In the genomic region with DNA sequence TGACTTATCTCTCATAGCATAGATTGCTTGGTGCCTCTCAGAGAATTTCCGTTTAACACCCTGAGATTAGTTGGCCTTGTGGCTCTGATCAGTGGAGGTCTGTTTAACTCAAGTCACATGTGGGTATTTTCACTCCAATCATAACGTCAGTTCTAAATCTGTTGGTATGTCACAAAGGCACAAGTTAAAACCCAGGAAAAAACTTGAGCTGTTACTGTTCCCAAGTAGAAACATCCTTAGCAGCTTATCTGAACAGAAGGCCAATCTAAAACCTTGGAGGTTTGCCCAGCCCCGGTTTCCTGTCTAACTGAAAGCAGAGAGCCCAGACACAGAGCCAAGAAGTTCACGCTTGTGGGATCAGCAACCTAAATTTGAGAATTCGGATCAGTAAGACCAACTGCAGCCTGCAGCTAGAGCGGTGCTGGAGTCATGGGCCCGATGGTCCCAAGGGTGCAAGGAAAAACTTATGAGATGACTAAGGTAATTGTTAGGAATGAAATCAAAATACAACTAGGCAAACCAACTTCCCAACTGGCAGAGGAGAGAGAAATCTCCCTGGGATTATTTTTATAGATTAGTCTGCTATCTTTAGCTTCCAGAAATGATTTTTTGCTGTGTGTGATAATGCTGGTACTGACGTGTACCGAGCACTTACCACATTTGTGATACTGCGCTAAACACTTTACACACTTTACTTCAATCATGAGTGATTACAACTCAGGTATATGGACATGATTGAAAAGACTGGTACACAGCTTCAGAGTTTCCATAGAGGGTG, we compare ENCODE assay signal across 10 cellular contexts.
DNase-seq lines count a peak whose midpoint lies in the region; ATAC-seq and TF ChIP-seq lines count a peak whose summit lies in the region.
"Had no signal": no experiment of that assay in that cellular context is flagged by ENCODE, and none has a peak within 500 bp of the region (broad histone marks: within the 10 kb centered on the region; RNA-seq: fewer than 3 reads in every experiment).

No MANE protein-coding gene starts in this region.

- peaks cover 6 to 25% (median 15%) of the 10 kb centered on the region in 10 experiments; a peak in 19 of 20 replicates for H3K4me1 ChIP-seq in BLaER1 treated with 17β-estradiol and CSF1 and Interleukin-3, amounts not matched to agents 10 nM and 100 nM
- H3K4me1 ChIP-seq in Peyer's patch (peaks cover 0 to 4% (median 0%) of the 10 kb centered on the region in 4 donors), fibroblast of lung (ENCODE audit: control insufficient read depth, extremely low read depth, insufficient read depth, low read length) (peaks cover 37% of the 10 kb centered on the region)

- H3K27ac Mint-ChIP-seq in osteocyte (ENCODE audit: unreplicated experiment) = peak overlapping the region; percentile 88
- H3K27ac Mint-ChIP-seq in activated CD4-positive, alpha-beta T cell treated with anti-CD3 and anti-CD28 coated beads for 36 hours = no peak overlapping the region

- no peaks in the 10 kb centered on the region for H3K36me3 Mint-ChIP-seq in osteocyte (ENCODE audit: unreplicated experiment)
- no peaks in the 10 kb centered on the region for H3K36me3 Mint-ChIP-seq in activated CD4-positive, alpha-beta T cell treated with anti-CD3 and anti-CD28 coated beads for 36 hours (ENCODE audit: low read depth)

- peaks cover 71% of the 10 kb centered on the region for H3K4me1 Mint-ChIP-seq in osteocyte (ENCODE audit: unreplicated experiment)
- no peaks in the 10 kb centered on the region for H3K4me1 Mint-ChIP-seq in activated CD4-positive, alpha-beta T cell treated with anti-CD3 and anti-CD28 coated beads for 36 hours

- TF ChIP-seq POLR2A in Peyer's patch (IDR thresholded peaks at IDR 0.05) = no peak

- H3K4me3 Mint-ChIP-seq in osteocyte (ENCODE audit: unreplicated experiment) = peak overlapping the region; percentile 24
- no peak overlapping the region for H3K4me3 Mint-ChIP-seq in activated CD4-positive, alpha-beta T cell treated with anti-CD3 and anti-CD28 coated beads for 36 hours

- ATAC-seq in HG02763 (IDR thresholded peaks at IDR 0.05; ENCODE audit: unreplicated experiment) (no peak), HG03108 (IDR thresholded peaks at IDR 0.05; ENCODE audit: unreplicated experiment) (no peak)
- ATAC-seq in activated CD4-positive, alpha-beta T cell treated with anti-CD3 and anti-CD28 coated beads for 36 hours = no peak

- POLR2A ChIA-PET in activated CD4-positive, alpha-beta T cell treated with anti-CD3 and anti-CD28 coated beads for 36 hours (lab: Charles Lee) = interaction anchor here (0.6 kb wide), 1 partner anchor 168 kb away, joined by 3 read pairs; no protein-coding TSS in a partner anchor

- peaks cover 11 to 21% (median 12%) of the 10 kb centered on the region in 11 experiments for H3K9me3 ChIP-seq in BLaER1 treated with 17β-estradiol and CSF1 and Interleukin-3, amounts not matched to agents 10 nM and 100 nM (replicated peaks in 1 of 11)
- H3K9me3 ChIP-seq in Peyer's patch = no peaks in the 10 kb centered on the region
- H3K9me3 ChIP-seq in fibroblast of lung (ENCODE audit: control insufficient read depth, insufficient read depth, low read depth, low read length) = no peaks in the 10 kb centered on the region

- CTCF ChIA-PET in activated CD4-positive, alpha-beta T cell treated with anti-CD3 and anti-CD28 coated beads for 36 hours (lab: Charles Lee) = no interaction called here

- intact Hi-C loops in activated CD4-positive, alpha-beta T cell treated with anti-CD3 and anti-CD28 coated beads for 36 hours (cut with DNase I, micrococcal nuclease) = no loop called here

- H2AFZ ChIP-seq in fibroblast of lung (ENCODE audit: low read length) = peak overlapping the region; percentile 45

- no peak overlapping the region; a peak in 1 of 22 replicates for H3K9ac ChIP-seq in BLaER1 treated with 17β-estradiol and CSF1 and Interleukin-3, amounts not matched to agents 10 nM and 100 nM
- H3K9ac ChIP-seq in fibroblast of lung (ENCODE audit: insufficient read depth, low read length) = no peak overlapping the region

- no peak overlapping the region for H3K4me3 ChIP-seq in BLaER1 treated with 17β-estradiol and CSF1 and Interleukin-3, amounts not matched to agents 10 nM and 100 nM
- H3K4me3 ChIP-seq in Peyer's patch (no peak overlapping the region), fibroblast of lung (replicated peaks in 1 of 4; ENCODE audit: control extremely low read depth in 1 of 4, insufficient read depth in 1 of 4, low read depth in 3 of 4, low read length in 4 of 4) (no peak overlapping the region)

- no peaks in the 10 kb centered on the region for H3K79me2 ChIP-seq in fibroblast of lung (ENCODE audit: control insufficient read depth, insufficient read depth, low read length)

- TF ChIP-seq CTCF in Peyer's patch (IDR thresholded peaks at IDR 0.05) = no peak
- no peak for TF ChIP-seq CTCF in fibroblast of lung (conservative IDR thresholded peaks at IDR 0.05 in 1 of 2, IDR thresholded peaks at IDR 0.05 in 1 of 2; ENCODE audit: low read depth in 1 of 2, low read length in 2 of 2)
- TF ChIP-seq CTCF in osteocyte (IDR thresholded peaks at IDR 0.05) = no peak

- peak overlapping the region in 1 of 11 experiments; percentile 2; a peak in 1 of 22 replicates for H3K27ac ChIP-seq in BLaER1 treated with 17β-estradiol and CSF1 and Interleukin-3, amounts not matched to agents 10 nM and 100 nM
- H3K27ac ChIP-seq in Peyer's patch = peak overlapping the region in 3 of 4 donors; percentile 8 to 71 (median 61)
- peak overlapping the region; percentile 68 for H3K27ac ChIP-seq in fibroblast of lung (ENCODE audit: insufficient read depth, low read length)

- DNase-seq in Peyer's patch (peak in 2 of 3 donors; percentile 47 to 81), fibroblast of lung (ENCODE audit: low read depth in 2 of 2) (peak; percentile 91 to 93), osteocyte (ENCODE audit: extremely low spot score, unreplicated experiment) (no peak), DMS79 (lab: John Stamatoyannopoulos, UW) (no peak)
- no peak for DNase-seq in activated CD4-positive, alpha-beta T cell treated with anti-CD3 and anti-CD28 coated beads for 36 hours
- DNase-seq: effector memory CD4-positive, alpha-beta T cell; NCI-H1048 had no signal

- no peaks in the 10 kb centered on the region for H3K36me3 ChIP-seq in BLaER1 treated with 17β-estradiol and CSF1 and Interleukin-3, amounts not matched to agents 10 nM and 100 nM
- no peaks in the 10 kb centered on the region for H3K36me3 ChIP-seq in Peyer's patch
- no peaks in the 10 kb centered on the region for H3K36me3 ChIP-seq in fibroblast of lung (ENCODE audit: control insufficient read depth, insufficient read depth, low read length)

- H3K9me3 Mint-ChIP-seq in osteocyte (ENCODE audit: unreplicated experiment) = no peaks in the 10 kb centered on the region
- no peaks in the 10 kb centered on the region for H3K9me3 Mint-ChIP-seq in activated CD4-positive, alpha-beta T cell treated with anti-CD3 and anti-CD28 coated beads for 36 hours (ENCODE audit: low read depth)

- no peaks in the 10 kb centered on the region for H3K27me3 ChIP-seq in BLaER1 treated with 17β-estradiol and CSF1 and Interleukin-3, amounts not matched to agents 10 nM and 100 nM
- no peaks in the 10 kb centered on the region for H3K27me3 ChIP-seq in Peyer's patch
- H3K27me3 ChIP-seq in fibroblast of lung (ENCODE audit: control insufficient read depth, insufficient read depth, low read length) = no peaks in the 10 kb centered on the region

- no peaks in the 10 kb centered on the region for H3K27me3 Mint-ChIP-seq in osteocyte (ENCODE audit: unreplicated experiment)
- peaks cover 8% of the 10 kb centered on the region for H3K27me3 Mint-ChIP-seq in activated CD4-positive, alpha-beta T cell treated with anti-CD3 and anti-CD28 coated beads for 36 hours

- H3K4me2 ChIP-seq in BLaER1 treated with 17β-estradiol and CSF1 and Interleukin-3, amounts not matched to agents 10 nM and 100 nM = peak overlapping the region; percentile 23 to 58 (median 40); a peak in 19 of 22 replicates
- H3K4me2 ChIP-seq in fibroblast of lung (ENCODE audit: extremely low read depth, insufficient read depth, low read length) = peak overlapping the region; percentile 68

- H4K20me1 ChIP-seq in BLaER1 treated with 17β-estradiol and CSF1 and Interleukin-3, amounts not matched to agents 10 nM and 100 nM = no peaks in the 10 kb centered on the region
- no peaks in the 10 kb centered on the region for H4K20me1 ChIP-seq in fibroblast of lung (ENCODE audit: control insufficient read depth, extremely low read depth, insufficient read depth, low read length)

Comparison
In these comparisons a context has a peak if more than half of its experiments do, and no peak if none do; other contexts are left out.
1. DNase-seq: peak in Peyer's patch (2 of 3) and fibroblast of lung (2 of 2); none in osteocyte (single experiment), DMS79 (single experiment) and activated CD4-positive, alpha-beta T cell treated with anti-CD3 and anti-CD28 coated beads for 36 hours (single experiment).